Comparison of ENCODE assay signal across 19 cellular contexts in the genomic region with DNA sequence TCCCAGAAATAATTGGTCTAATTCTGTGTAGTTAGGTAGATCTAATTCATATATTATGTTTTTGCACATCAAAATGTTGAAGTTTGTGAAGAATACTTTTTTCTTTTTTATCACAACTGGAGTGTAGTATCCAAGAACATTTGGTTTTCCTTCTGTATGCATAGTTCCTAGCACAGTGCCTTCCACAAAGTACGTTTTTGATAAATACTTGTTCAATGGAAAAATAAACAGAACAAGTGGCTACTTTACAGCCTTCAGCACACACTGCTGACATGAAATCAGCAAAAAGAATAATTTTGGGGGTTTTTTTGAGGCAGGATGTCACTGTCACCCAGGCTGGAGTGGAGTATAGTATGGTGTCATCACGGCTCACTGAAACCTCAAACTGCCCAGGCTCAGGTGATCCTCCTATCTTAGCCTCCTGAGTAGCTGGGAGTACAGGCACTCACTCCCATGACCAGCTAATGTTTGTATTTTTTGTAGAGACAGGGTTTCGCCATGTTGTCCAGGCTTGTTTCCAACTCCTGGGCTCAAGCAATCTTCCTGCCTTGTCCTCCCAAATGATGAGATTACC.
A peak's percentile ranks its signal among the peaks of the same experiment; 100 is the strongest.
DNase-seq lines count a peak whose midpoint lies in the region; ATAC-seq lines count a peak whose summit lies in the region.
"Had no signal": no experiment of that assay in that cellular context is flagged by ENCODE, and none has a peak within 500 bp of the region (broad histone marks: within the 10 kb centered on the region; RNA-seq: fewer than 3 reads in every experiment).

No MANE protein-coding gene starts in this region.

- H3K9me3 Mint-ChIP-seq in activated T-cell treated with anti-CD3 and anti-CD28 coated beads, Interleukin-2, amount 50 U/mL, for 24 hours, result no peaks in the 10 kb centered on the region
- H3K9me3 Mint-ChIP-seq in central memory CD8-positive, alpha-beta T cell, result no peaks in the 10 kb centered on the region
- H3K9me3 Mint-ChIP-seq in stimulated activated effector memory CD8-positive, alpha-beta T cell treated with anti-CD3 and anti-CD28 coated beads, Interleukin-12 subunit alpha, Interleukin-12 subunit beta, amount 100 ng/mL, for 72 hours, result no peaks in the 10 kb centered on the region
- H3K9me3 Mint-ChIP-seq: activated CD4-positive, alpha-beta T cell treated with anti-CD3 and anti-CD28 coated beads, Interleukin-2, amount 10 ng/mL, durations not matched to agents 7 days and 5 days; activated naive CD4-positive, alpha-beta T cell treated with anti-CD3 and anti-CD28 coated beads, Interleukin-2, amount 50 U/mL, for 24 hours; T-helper 2 cell treated with Interferon-gamma antibody and Interleukin-4, amounts not matched to agents 5 μg/mL and 100 μg/mL, for 36 hours had no signal

- peaks cover 18% of the 10 kb centered on the region for H3K36me3 Mint-ChIP-seq in activated T-cell treated with anti-CD3 and anti-CD28 coated beads, Interleukin-2, amount 50 U/mL, for 24 hours (ENCODE audit: low read depth)
- H3K36me3 Mint-ChIP-seq in central memory CD8-positive, alpha-beta T cell (ENCODE audit: insufficient read depth), result peaks cover 84% of the 10 kb centered on the region
- H3K36me3 Mint-ChIP-seq in stimulated activated effector memory CD8-positive, alpha-beta T cell treated with anti-CD3 and anti-CD28 coated beads, Interleukin-12 subunit alpha, Interleukin-12 subunit beta, amount 100 ng/mL, for 72 hours, result peaks cover 100% of the 10 kb centered on the region
- H3K36me3 Mint-ChIP-seq: activated naive CD4-positive, alpha-beta T cell treated with anti-CD3 and anti-CD28 coated beads, Interleukin-2, amount 50 U/mL, for 24 hours had no signal

- H3K27me3 Mint-ChIP-seq in activated T-cell treated with anti-CD3 and anti-CD28 coated beads, Interleukin-2, amount 50 U/mL, for 24 hours, result no peaks in the 10 kb centered on the region
- H3K27me3 Mint-ChIP-seq in central memory CD8-positive, alpha-beta T cell, result no peaks in the 10 kb centered on the region
- H3K27me3 Mint-ChIP-seq: activated CD4-positive, alpha-beta T cell treated with anti-CD3 and anti-CD28 coated beads, Interleukin-2, amount 10 ng/mL, durations not matched to agents 7 days and 5 days; activated naive CD4-positive, alpha-beta T cell treated with anti-CD3 and anti-CD28 coated beads, Interleukin-2, amount 50 U/mL, for 24 hours had no signal

- H3K4me3 Mint-ChIP-seq in activated T-cell treated with anti-CD3 and anti-CD28 coated beads, Interleukin-2, amount 50 U/mL, for 24 hours, result no peak overlapping the region
- peak overlapping the region; percentile 61 for H3K4me3 Mint-ChIP-seq in central memory CD8-positive, alpha-beta T cell
- H3K4me3 Mint-ChIP-seq in stimulated activated effector memory CD8-positive, alpha-beta T cell treated with anti-CD3 and anti-CD28 coated beads, Interleukin-12 subunit alpha, Interleukin-12 subunit beta, amount 100 ng/mL, for 72 hours, result peak overlapping the region; percentile 76
- H3K4me3 Mint-ChIP-seq: activated CD4-positive, alpha-beta T cell treated with anti-CD3 and anti-CD28 coated beads, Interleukin-2, amount 10 ng/mL, durations not matched to agents 7 days and 5 days; activated naive CD4-positive, alpha-beta T cell treated with anti-CD3 and anti-CD28 coated beads, Interleukin-2, amount 50 U/mL, for 24 hours; T-helper 2 cell treated with Interferon-gamma antibody and Interleukin-4, amounts not matched to agents 5 μg/mL and 100 μg/mL, for 36 hours had no signal

- no peak for DNase-seq in activated T-cell treated with anti-CD3 and anti-CD28 coated beads, Interleukin-2, amount 50 U/mL, for 24 hours
- no peak for DNase-seq in activated T-cell treated with anti-CD3 and anti-CD28 coated beads, Interleukin-2, amount 50 U/mL, for 1 hour
- peak; percentile 38 for DNase-seq in OCI-M1 (lab: John Stamatoyannopoulos, UW)
- DNase-seq in central memory CD8-positive, alpha-beta T cell (ENCODE audit: low spot score in 2 of 2), result no peak
- DNase-seq in stimulated activated effector memory CD8-positive, alpha-beta T cell treated with anti-CD3 and anti-CD28 coated beads, Interleukin-12 subunit alpha, Interleukin-12 subunit beta, amount 100 ng/mL, for 72 hours (ENCODE audit: low spot score in 2 of 2), result no peak
- DNase-seq in iPS-NIHi11 (ENCODE audit: low spot score), result no peak
- DNase-seq in A172 (ENCODE audit: low spot score), result no peak
- DNase-seq: activated CD4-positive, alpha-beta T cell treated with anti-CD3 and anti-CD28 coated beads, Interleukin-2, amount 10 ng/mL, durations not matched to agents 7 days and 5 days; central memory CD4-positive, alpha-beta T cell; HCEC 1CT; Kasumi-1; kidney glomerular epithelial cell; NCI-H1694 treated with DMSO at 0.1 percent for 48 hours; NCI-H526 treated with DMSO at 0.1 percent for 48 hours; psoas muscle; stimulated activated CD8-positive, alpha-beta memory T cell treated with anti-CD3 and anti-CD28 coated beads, Interleukin-4, amount 100 ng/mL, for 48 hours had no signal

- peak; percentile 50 for ATAC-seq in central memory CD8-positive, alpha-beta T cell (replicated peaks; ENCODE audit: extremely low read depth, poor library complexity, severe bottlenecking)
- peak; percentile 85 for ATAC-seq in stimulated activated effector memory CD8-positive, alpha-beta T cell treated with anti-CD3 and anti-CD28 coated beads, Interleukin-12 subunit alpha, Interleukin-12 subunit beta, amount 100 ng/mL, for 72 hours
- no peak for ATAC-seq in esophagus mucosa
- ATAC-seq: psoas muscle had no signal

- H3K27ac Mint-ChIP-seq in activated T-cell treated with anti-CD3 and anti-CD28 coated beads, Interleukin-2, amount 50 U/mL, for 24 hours, result peak overlapping the region; percentile 71
- H3K27ac Mint-ChIP-seq in central memory CD8-positive, alpha-beta T cell (ENCODE audit: low read depth), result peak overlapping the region; percentile 91
- peak overlapping the region; percentile 94 for H3K27ac Mint-ChIP-seq in stimulated activated effector memory CD8-positive, alpha-beta T cell treated with anti-CD3 and anti-CD28 coated beads, Interleukin-12 subunit alpha, Interleukin-12 subunit beta, amount 100 ng/mL, for 72 hours
- H3K27ac Mint-ChIP-seq: activated CD4-positive, alpha-beta T cell treated with anti-CD3 and anti-CD28 coated beads, Interleukin-2, amount 10 ng/mL, durations not matched to agents 7 days and 5 days; activated naive CD4-positive, alpha-beta T cell treated with anti-CD3 and anti-CD28 coated beads, Interleukin-2, amount 50 U/mL, for 24 hours; T-helper 2 cell treated with Interferon-gamma antibody and Interleukin-4, amounts not matched to agents 5 μg/mL and 100 μg/mL, for 36 hours had no signal

- H3K4me1 Mint-ChIP-seq in activated T-cell treated with anti-CD3 and anti-CD28 coated beads, Interleukin-2, amount 50 U/mL, for 24 hours (ENCODE audit: low read depth), result peaks cover 20% of the 10 kb centered on the region
- peaks cover 75% of the 10 kb centered on the region for H3K4me1 Mint-ChIP-seq in central memory CD8-positive, alpha-beta T cell
- peaks cover 76% of the 10 kb centered on the region for H3K4me1 Mint-ChIP-seq in stimulated activated effector memory CD8-positive, alpha-beta T cell treated with anti-CD3 and anti-CD28 coated beads, Interleukin-12 subunit alpha, Interleukin-12 subunit beta, amount 100 ng/mL, for 72 hours
